8 cellular contexts compared by ENCODE assay signal in the genomic region with DNA sequence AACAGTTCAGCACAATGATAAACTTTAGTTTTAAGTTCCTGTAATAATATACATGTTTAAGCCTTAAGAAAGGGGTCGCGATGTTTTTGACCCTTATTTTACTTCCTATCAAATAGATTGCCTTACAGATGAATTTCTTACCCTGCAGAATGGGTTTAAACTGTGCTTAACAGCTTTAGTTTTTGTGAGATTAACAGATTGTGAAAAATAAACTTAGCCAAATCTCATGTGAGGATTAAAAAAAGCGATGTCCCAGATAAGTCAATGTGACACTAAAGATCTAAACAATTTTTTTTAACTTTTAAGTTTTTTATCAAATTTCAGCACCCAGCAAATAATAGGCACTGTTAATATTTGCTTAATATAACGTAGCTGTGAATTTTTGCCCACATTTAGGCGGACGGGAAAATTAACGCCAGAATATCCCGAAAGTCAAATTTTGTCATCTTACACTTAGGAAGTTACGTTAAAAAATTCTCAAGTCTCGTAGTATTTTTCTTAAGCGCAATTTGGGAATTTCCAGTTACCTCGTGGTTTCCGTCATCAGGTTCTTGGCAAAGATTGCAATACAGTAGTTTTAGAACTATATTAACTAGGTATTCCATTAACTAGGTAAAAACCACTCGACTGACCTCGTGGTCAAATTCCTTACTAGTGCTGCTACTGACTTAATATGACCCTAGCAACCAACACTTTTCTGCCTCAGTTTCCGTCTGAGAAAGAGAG. TPM values are rescaled to one million over a fixed set of nuclear protein-coding genes. Genes with fewer than 3 reads are reported as not detected.
A peak's percentile ranks its signal among the peaks of the same experiment; 100 is the strongest.
DNase-seq lines count a peak whose midpoint lies in the region; ATAC-seq and TF ChIP-seq lines count a peak whose summit lies in the region.

No MANE protein-coding gene starts in this region.

- DNase-seq in A673 (ENCODE audit: low spot score) (no peak), breast epithelium (ENCODE audit: low spot score in 2 of 2) (no peak), GM20000 (ENCODE audit: low spot score) (no peak), HPDE6-E6E7 (ENCODE audit: extremely low spot score) (no peak), A172 (ENCODE audit: low spot score) (no peak)

- no peak for ATAC-seq in GM18502 (IDR thresholded peaks at IDR 0.05; ENCODE audit: poor library complexity, unreplicated experiment)

- H3K36me3 ChIP-seq in A673 (ENCODE audit: insufficient read depth, low read length, poor library complexity, severe bottlenecking) (peaks cover 57% of the 10 kb centered on the region), HUES48 (ENCODE audit: control insufficient read depth, insufficient read depth, low read length) (peaks cover 57% of the 10 kb centered on the region), breast epithelium (no peaks in the 10 kb centered on the region), mesodermal cell (ENCODE audit: control insufficient read depth, insufficient read depth, low read length) (peaks cover 51% of the 10 kb centered on the region)

- no peaks in the 10 kb centered on the region for H3K27me3 ChIP-seq in A673 (replicated peaks; ENCODE audit: insufficient read depth, low read depth, low read length, poor library complexity)
- H3K27me3 ChIP-seq in HUES48 (ENCODE audit: control insufficient read depth, insufficient read depth, low read length), result no peaks in the 10 kb centered on the region
- H3K27me3 ChIP-seq in breast epithelium, result no peaks in the 10 kb centered on the region

- H3K9me3 ChIP-seq in A673 (ENCODE audit: low read depth, low read length, poor library complexity, severe bottlenecking) (no peaks in the 10 kb centered on the region), HUES48 (ENCODE audit: control insufficient read depth, insufficient read depth, low read length) (no peaks in the 10 kb centered on the region), breast epithelium (no peaks in the 10 kb centered on the region), mesodermal cell (ENCODE audit: control insufficient read depth, low read length) (no peaks in the 10 kb centered on the region)

- 0% methylated on average over 4 of the region's 16 CpGs; no CpG with 5 or more reads in 1 of the 2 experiments for WGBS in mesodermal cell (ENCODE audit: insufficient coverage in 2 of 2), 2 experiments

- CTCF ChIA-PET in A673 (lab: Charles Lee), result no interaction called here

- H3K27ac ChIP-seq in A673 (ENCODE audit: low read depth, low read length, poor library complexity, severe bottlenecking), result peak overlapping the region; percentile 91
- peak overlapping the region; percentile 92 for H3K27ac ChIP-seq in HUES48 (ENCODE audit: low read depth, low read length)
- peak overlapping the region; percentile 94 to 100 for H3K27ac ChIP-seq in breast epithelium
- peak overlapping the region; percentile 93 for H3K27ac ChIP-seq in mesodermal cell (ENCODE audit: low read depth, low read length, severe bottlenecking)

- POLR2A ChIA-PET in A673 (lab: Charles Lee; ENCODE audit: low non-redundant PET), result no interaction called here

- intact Hi-C loops in A673 (cut with micrococcal nuclease; ENCODE audit: unreplicated experiment), result loop anchor here (5.0 to 10.0 kb wide), 3 partner anchors 114 to 267 kb away; a partner anchor contains a TSS
- intact Hi-C loops in breast epithelium (cut with DNase I; ENCODE audit: low total_unique reads), result loop anchor here (2.0 kb wide), 1 partner anchor 55 kb away; no protein-coding TSS in a partner anchor

- TF ChIP-seq POLR2A in breast epithelium (IDR thresholded peaks at IDR 0.05), result no peak

- peak overlapping the region; percentile 100 for H3K9ac ChIP-seq in HUES48 (ENCODE audit: low read depth, low read length)

- TF ChIP-seq CTCF in A673 (conservative IDR thresholded peaks at IDR 0.05; ENCODE audit: low read depth, low read length), result no peak
- TF ChIP-seq CTCF in breast epithelium (IDR thresholded peaks at IDR 0.05), result no peak
- no peak for TF ChIP-seq CTCF in GM20000 (IDR thresholded peaks at IDR 0.05; ENCODE audit: extremely low read depth, missing control alignments)

- H3K4me3 ChIP-seq in A673 (ENCODE audit: low read depth, low read length, poor library complexity, severe bottlenecking), result peak overlapping the region; percentile 68
- H3K4me3 ChIP-seq in HUES48 (ENCODE audit: low read depth, low read length), result peak overlapping the region; percentile 96
- peak overlapping the region; percentile 70 to 97 (median 74) for H3K4me3 ChIP-seq in breast epithelium
- H3K4me3 ChIP-seq in mesodermal cell (ENCODE audit: extremely low read depth, insufficient read depth, low read length, poor library complexity, severe bottlenecking), result peak overlapping the region; percentile 98

- no TSS peak for BruUV-seq in A673 (replicated peaks; lab: Mats Ljungman, UMichigan)

- H3K4me1 ChIP-seq in A673 (ENCODE audit: insufficient read depth, low read length, poor library complexity, severe bottlenecking) (peaks cover 38% of the 10 kb centered on the region), HUES48 (ENCODE audit: control insufficient read depth, insufficient read depth, low read length) (peaks cover 34% of the 10 kb centered on the region), breast epithelium (peaks cover 0 to 21% of the 10 kb centered on the region in 2 donors), mesodermal cell (ENCODE audit: control insufficient read depth, insufficient read depth, low read length, poor library complexity, severe bottlenecking) (peaks cover 31% of the 10 kb centered on the region)

RNA-seq across cellular contexts. Expression of a gene that starts 1.2 kb away (rescaled TPM):
- total RNA-seq in A673 (2021) (934 and 949 TPM in 2 replicates), breast epithelium (100 to 1,000 TPM; 386 to 760 (median 480) TPM)
- polyA plus RNA-seq in mesodermal cell (2013, experiment 1 of 2), result 666 TPM
- 685 TPM for polyA plus RNA-seq in mesodermal cell (2013, experiment 2 of 2)
- total RNA-seq in A172 (2014; rRNA removed; shearing (Covaris generic)), result 856 and 922 TPM in 2 replicates

RNA-seq across cellular contexts. Expression of a gene that starts 11.8 kb away (rescaled TPM):
- 0.86 and 0.98 TPM in 2 replicates for total RNA-seq in A673 (2021)
- 10 to 100 TPM in 1 of 3 donors, under 1 TPM in 2; 0.33 to 10.4 (median 0.48) TPM for total RNA-seq in breast epithelium
- not detected for polyA plus RNA-seq in mesodermal cell (2013, experiment 1 of 2)
- polyA plus RNA-seq in mesodermal cell (2013, experiment 2 of 2), result not detected
- total RNA-seq in A172 (2014; rRNA removed; shearing (Covaris generic)), result not detected in 2 replicates
